11 cellular contexts compared by ENCODE assay signal in genomic region chr1:235908742-235909520, GRCh38. TPM values are rescaled to one million over a fixed set of nuclear protein-coding genes. Genes with fewer than 3 reads are reported as not detected.
DNase-seq lines count a peak whose midpoint lies in the region; ATAC-seq, FAIRE-seq and TF ChIP-seq lines count a peak whose summit lies in the region.
"Had no signal": no experiment of that assay in that cellular context is flagged by ENCODE, and none has a peak within 500 bp of the region (broad histone marks: within the 10 kb centered on the region; RNA-seq: fewer than 3 reads in every experiment).

No MANE protein-coding gene starts in this region.

- intact Hi-C loops in Calu3 (cut with micrococcal nuclease; ENCODE audit: unreplicated experiment) (loop anchor here (2.0 kb wide), 1 partner anchor 42 kb away; the partner anchor contains the start of gene LYST), endothelial cell of umbilical vein (cut with micrococcal nuclease) (no loop called here), pancreas (cut with DNase I) (no loop called here)

- H3K9me1 ChIP-seq in endothelial cell of umbilical vein (replicated peaks; ENCODE audit: control insufficient read depth, extremely low read depth, insufficient read depth, low read length): no peaks in the 10 kb centered on the region

- H3K36me3 ChIP-seq in endothelial cell of umbilical vein (ENCODE audit: control insufficient read depth in 2 of 2, extremely low read depth in 1 of 2, insufficient read depth in 2 of 2, low read length in 2 of 2) (no peaks in the 10 kb centered on the region), pancreas (no peaks in the 10 kb centered on the region)

- no peaks in the 10 kb centered on the region for H3K79me2 ChIP-seq in endothelial cell of umbilical vein (ENCODE audit: control insufficient read depth, insufficient read depth, low read length)

- peak overlapping the region; percentile 43 for H3K4me3 Mint-ChIP-seq in Calu3 (ENCODE audit: low read depth, unreplicated experiment)
- H3K4me3 Mint-ChIP-seq in activated naive CD4-positive, alpha-beta T cell treated with anti-CD3 and anti-CD28 coated beads, Interleukin-2, amount 10 ng/mL, durations not matched to agents 7 days and 5 days: no peak overlapping the region

- TF ChIP-seq CTCF in Calu3 (IDR thresholded peaks at IDR 0.05; ENCODE audit: unreplicated experiment) (no peak), endothelial cell of umbilical vein (IDR thresholded peaks at IDR 0.05; ENCODE audit: extremely low read depth in 1 of 2, insufficient read depth in 1 of 2, low read depth in 1 of 2, low read length in 2 of 2) (no peak), pancreas (IDR thresholded peaks at IDR 0.05) (no peak)

- POLR2A ChIA-PET in endothelial cell of umbilical vein (lab: Charles Lee): interaction anchor here (0.6 kb wide), 1 partner anchor 9 kb away, joined by 6 read pairs; no protein-coding TSS in a partner anchor

- dilution Hi-C loops in endothelial cell of umbilical vein (cut with MboI; ENCODE audit: extremely low pct_ligation_motif_present, low sequenced_read_pairs): no loop called here

- FAIRE-seq in endothelial cell of umbilical vein (lab: Jason Lieb, UNC): peak; percentile 74
- no peak for FAIRE-seq in pancreas (lab: Jason Lieb, UNC)
- FAIRE-seq: GM12892 had no signal

- WGBS in pancreas, 2 donors: 72 to 82% methylated on average over 8 of the region's 8 CpGs

- no peaks in the 10 kb centered on the region for H4K20me1 ChIP-seq in endothelial cell of umbilical vein (replicated peaks; ENCODE audit: control insufficient read depth, extremely low read depth, insufficient read depth, low read length)

- H3K4me1 Mint-ChIP-seq in Calu3 (ENCODE audit: low read depth, unreplicated experiment): peaks cover 44% of the 10 kb centered on the region
- H3K4me1 Mint-ChIP-seq in activated naive CD4-positive, alpha-beta T cell treated with anti-CD3 and anti-CD28 coated beads, Interleukin-2, amount 10 ng/mL, durations not matched to agents 7 days and 5 days: peaks cover 5% of the 10 kb centered on the region

- H3K27ac Mint-ChIP-seq in Calu3 (ENCODE audit: unreplicated experiment): peak overlapping the region; percentile 92
- no peak overlapping the region for H3K27ac Mint-ChIP-seq in activated naive CD4-positive, alpha-beta T cell treated with anti-CD3 and anti-CD28 coated beads, Interleukin-2, amount 10 ng/mL, durations not matched to agents 7 days and 5 days

- peaks cover 34% of the 10 kb centered on the region for H3K4me1 ChIP-seq in endothelial cell of umbilical vein (ENCODE audit: control insufficient read depth, extremely low read depth, insufficient read depth, low read length)
- H3K4me1 ChIP-seq in pancreas: no peaks in the 10 kb centered on the region

- H3K4me2 ChIP-seq in endothelial cell of umbilical vein (ENCODE audit: insufficient read depth, low read length): peak overlapping the region; percentile 19

- H3K4me3 ChIP-seq in endothelial cell of umbilical vein (replicated peaks in 1 of 3; ENCODE audit: insufficient read depth in 1 of 3, low read depth in 1 of 3, low read length in 3 of 3): no peak overlapping the region
- H3K4me3 ChIP-seq in pancreas: no peak overlapping the region

- no peak for TF ChIP-seq POLR2A in endothelial cell of umbilical vein (IDR thresholded peaks at IDR 0.05; ENCODE audit: low read depth, low read length)

- H3K27ac ChIP-seq in endothelial cell of umbilical vein (ENCODE audit: insufficient read depth, low read depth, low read length): peak overlapping the region; percentile 58
- no peak overlapping the region for H3K27ac ChIP-seq in pancreas

- no peaks in the 10 kb centered on the region for H3K27me3 ChIP-seq in endothelial cell of umbilical vein (ENCODE audit: control insufficient read depth in 2 of 2, insufficient read depth in 2 of 2, low read length in 2 of 2)
- H3K27me3 ChIP-seq in pancreas: no peaks in the 10 kb centered on the region

- H3K27me3 Mint-ChIP-seq in Calu3 (ENCODE audit: unreplicated experiment): no peaks in the 10 kb centered on the region
- peaks cover 13% of the 10 kb centered on the region for H3K27me3 Mint-ChIP-seq in activated naive CD4-positive, alpha-beta T cell treated with anti-CD3 and anti-CD28 coated beads, Interleukin-2, amount 10 ng/mL, durations not matched to agents 7 days and 5 days
- H3K27me3 Mint-ChIP-seq: naive B cell had no signal

- H3K9me3 Mint-ChIP-seq in Calu3 (ENCODE audit: low read depth, unreplicated experiment): no peaks in the 10 kb centered on the region
- H3K9me3 Mint-ChIP-seq in activated naive CD4-positive, alpha-beta T cell treated with anti-CD3 and anti-CD28 coated beads, Interleukin-2, amount 10 ng/mL, durations not matched to agents 7 days and 5 days: no peaks in the 10 kb centered on the region

- CTCF ChIA-PET in Calu3 (lab: Charles Lee) (interaction anchor here (0.6 to 1.4 kb wide), 6 partner anchors 9 to 413 kb away, joined by 3 to 7 read pairs (median 4); no protein-coding TSS in a partner anchor), endothelial cell of umbilical vein (lab: Charles Lee) (interaction anchor here (1.1 to 1.7 kb wide), 6 partner anchors 8 to 63 kb away, joined by 3 to 20 read pairs (median 6); partner anchors contain the start of gene LYST)
- CTCF ChIA-PET in activated naive CD4-positive, alpha-beta T cell treated with anti-CD3 and anti-CD28 coated beads, Interleukin-2, amount 10 ng/mL, durations not matched to agents 7 days and 5 days (lab: Charles Lee): no interaction called here

- H3K9me3 ChIP-seq in endothelial cell of umbilical vein (replicated peaks; ENCODE audit: control insufficient read depth, insufficient read depth, low read length) (no peaks in the 10 kb centered on the region), pancreas (no peaks in the 10 kb centered on the region)

- peak in 3 of 4 donors; percentile 21 to 47 (median 40) for ATAC-seq in pancreas

- H2AFZ ChIP-seq in endothelial cell of umbilical vein (ENCODE audit: low read depth, low read length): peak overlapping the region; percentile 64

- H3K36me3 Mint-ChIP-seq in Calu3 (ENCODE audit: insufficient read depth, unreplicated experiment): peaks cover 4% of the 10 kb centered on the region
- H3K36me3 Mint-ChIP-seq in activated naive CD4-positive, alpha-beta T cell treated with anti-CD3 and anti-CD28 coated beads, Interleukin-2, amount 10 ng/mL, durations not matched to agents 7 days and 5 days: peaks cover under 1% of the 10 kb centered on the region
- H3K36me3 Mint-ChIP-seq: naive B cell had no signal

- peak overlapping the region; percentile 16 for H3K9ac ChIP-seq in endothelial cell of umbilical vein (replicated peaks; ENCODE audit: extremely low read depth, insufficient read depth, low read length)

- BruUV-seq in Calu3 (replicated peaks; lab: Mats Ljungman, UMichigan) (TSS peak; percentile 46), endothelial cell of umbilical vein (replicated peaks; lab: Mats Ljungman, UMichigan) (no TSS peak)

- DNase-seq in Calu3 (peak; percentile 47), NCI-H226 (peak; percentile 80), endothelial cell of umbilical vein (ENCODE audit: low read depth, low spot score) (peak; percentile 64), pancreas (no peak), DMS114 treated with DMSO at 0.1 percent for 48 hours (lab: John Stamatoyannopoulos, UW; ENCODE audit: unreplicated experiment) (no peak), Kasumi-1 (lab: John Stamatoyannopoulos, UW) (no peak)
- DNase-seq in stimulated activated CD4-positive, alpha-beta T cell treated with anti-CD3 and anti-CD28 coated beads, Interleukin-2, amount 100 ng/mL, for 48 hours: no peak
- DNase-seq in activated naive CD4-positive, alpha-beta T cell treated with anti-CD3 and anti-CD28 coated beads, Interleukin-2, amount 10 ng/mL, durations not matched to agents 7 days and 5 days: no peak
- DNase-seq: naive B cell, Right ventricle myocardium superior had no signal

TF ChIP-seq in endothelial cell of umbilical vein, 7 proteins besides CTCF, POLR2A, EP300 and RAD21:
- TF ChIP-seq POLR2AphosphoS5 (IDR thresholded peaks at IDR 0.05; ENCODE audit: insufficient read depth, low read depth, low read length) (no peak), EZH2 (IDR thresholded peaks at IDR 0.05; ENCODE audit: borderline replicate concordance, low read depth, low read length, severe bottlenecking) (no peak), GATA2 (IDR thresholded peaks at IDR 0.05; ENCODE audit: insufficient read depth, insufficient read length, low read depth, low read length) (no peak), FOS (IDR thresholded peaks at IDR 0.05; ENCODE audit: borderline replicate concordance, insufficient read depth, low read length) (peak; percentile 23), MYC (IDR thresholded peaks at IDR 0.05; ENCODE audit: low read depth, low read length) (no peak)

RNA-seq across cellular contexts. Expression of gene LYST, which starts 42.2 kb away (rescaled TPM):
- 11.1 and 11.9 TPM in 2 replicates for total RNA-seq in Calu3 (2022)
- total RNA-seq in endothelial cell of umbilical vein: 8.9 and 9.6 TPM in 2 replicates
- polyA plus RNA-seq in endothelial cell of umbilical vein: 2.5 and 3.1 TPM in 2 replicates
- 2.7 and 3.3 TPM in 2 replicates for polyA plus RNA-seq in endothelial cell of umbilical vein (2011; cell fraction: cytosol; rRNA removed)
- 14.1 and 16.9 TPM in 2 replicates for polyA plus RNA-seq in endothelial cell of umbilical vein (2011; cell fraction: nucleus; rRNA removed)
- 4.1 TPM in 2 replicates for polyA plus RNA-seq in endothelial cell of umbilical vein (2012)
- 19.8 and 21.7 TPM in 2 replicates for polyA minus RNA-seq in endothelial cell of umbilical vein
- 4.1 TPM for polyA minus RNA-seq in endothelial cell of umbilical vein (2011; cell fraction: cytosol; rRNA and poly(A)+ RNA removed)
- polyA minus RNA-seq in endothelial cell of umbilical vein (2011; cell fraction: nucleus; rRNA and poly(A)+ RNA removed): 59.1 and 65.2 TPM in 2 replicates
- 10 to 100 TPM in 3 of 6 donors, 1 to 10 TPM in 3; 8.1 to 13.7 (median 9.7) TPM for total RNA-seq in pancreas
- polyA plus RNA-seq in pancreas: 1 to 10 TPM; 4.3 to 5.2 TPM

Comparison
In these comparisons a context has a peak if more than half of its experiments do, and no peak if none do; other contexts are left out.
1. DNase-seq: peak in Calu3 (single experiment), NCI-H226 (single experiment) and endothelial cell of umbilical vein (single experiment); none in pancreas (0 of 6), stimulated activated CD4-positive, alpha-beta T cell treated with anti-CD3 and anti-CD28 coated beads, Interleukin-2, amount 100 ng/mL, for 48 hours (0 of 2), DMS114 treated with DMSO at 0.1 percent for 48 hours (single experiment), Kasumi-1 (0 of 2) and activated naive CD4-positive, alpha-beta T cell treated with anti-CD3 and anti-CD28 coated beads, Interleukin-2, amount 10 ng/mL, durations not matched to agents 7 days and 5 days (single experiment).